11 cellular contexts compared by ENCODE assay signal in genomic region chr4:10098770-10099139, GRCh38. TPM values are rescaled to one million over a fixed set of nuclear protein-coding genes. Genes with fewer than 3 reads are reported as not detected.
A peak's percentile ranks its signal among the peaks of the same experiment; 100 is the strongest.
DNase-seq lines count a peak whose midpoint lies in the region; ATAC-seq and TF ChIP-seq lines count a peak whose summit lies in the region.
"Had no signal": no experiment of that assay in that cellular context is flagged by ENCODE, and none has a peak within 500 bp of the region (broad histone marks: within the 10 kb centered on the region; RNA-seq: fewer than 3 reads in every experiment).

No MANE protein-coding gene starts in this region.

- H3K23ac ChIP-seq in IMR-90 (ENCODE audit: low read depth, low read length), result peak overlapping the region; percentile 5; the same call in 1 of the 2 replicates

- peak overlapping the region; percentile 37; the same call in 1 of the 2 replicates for H2AK5ac ChIP-seq in IMR-90 (ENCODE audit: low read depth, low read length)

- no peak overlapping the region for H4K5ac ChIP-seq in IMR-90 (ENCODE audit: low read depth, low read length)

- H3K27ac ChIP-seq in IMR-90 (ENCODE audit: insufficient read depth, low read length) (peak overlapping the region; percentile 57), prostate gland (no peak overlapping the region), testis (no peak overlapping the region)
- H3K27ac ChIP-seq: neutrophil had no signal

- H2BK5ac ChIP-seq in IMR-90 (ENCODE audit: low read depth, low read length, poor library complexity, severe bottlenecking), result peak overlapping the region; percentile 55

- CTCF ChIA-PET in IMR-90 (lab: Yijun Ruan, JAX), result no interaction called here

- H4K8ac ChIP-seq in IMR-90 (ENCODE audit: low read depth in 2 of 2, low read length in 2 of 2), result peak overlapping the region in 1 of 2 experiments; percentile 20; a peak in 1 of 4 replicates

- H3K56ac ChIP-seq in IMR-90 (ENCODE audit: extremely low read depth, insufficient read depth, low read length), result no peak overlapping the region

- in situ Hi-C loops in ACHN (cut with HindIII; ENCODE audit: low pct_ligation_motif_present, low pct_unique_long_range_greater_than_20kb, low sequenced_read_pairs), result no loop called here
- in situ Hi-C loops in IMR-90 (cut with MboI; ENCODE audit: low sequenced_read_pairs), result loop anchor here (25.0 kb wide), 2 partner anchors 89 to 1661 kb away; partner anchors contain the start of genes ACOX3 and TRMT44

- H3K36me3 Mint-ChIP-seq in activated T-helper 1 cell treated with anti-CD3 and anti-CD28 coated beads, Interleukin-12 subunit alpha, Interleukin-12 subunit beta, Interleukin-2, Interleukin-4 antibody, amounts not matched to agents 30 ng/mL and 10 ng/mL and 1 ng/mL, durations not matched to agents 14 hours and 24 hours and 36 hours (ENCODE audit: low read depth), result peaks cover 75% of the 10 kb centered on the region
- H3K36me3 Mint-ChIP-seq in immature natural killer cell, result peaks cover 6 to 45% (median 20%) of the 10 kb centered on the region in 3 donors

- DNase-seq in ACHN (peak; percentile 29), IMR-90 (peak; percentile 80), immature natural killer cell (no peak), NCI-H524 treated with DMSO at 0.1 percent for 48 hours (lab: John Stamatoyannopoulos, UW) (no peak), prostate gland (ENCODE audit: low spot score) (no peak), testis (no peak)
- no peak for DNase-seq in activated T-helper 1 cell treated with anti-CD3 and anti-CD28 coated beads, Interleukin-12 subunit alpha, Interleukin-12 subunit beta, Interleukin-2, Interleukin-4 antibody, amounts not matched to agents 30 ng/mL and 10 ng/mL and 1 ng/mL, durations not matched to agents 14 hours and 24 hours and 36 hours (ENCODE audit: low spot score)
- DNase-seq: NCI-H1105 treated with DMSO at 0.1 percent for 48 hours; stimulated activated naive B cell treated with anti-CD40 and anti-IgM and Interleukin-4, amounts not matched to agents 10 μg/mL and 1 μg/mL and 100 μg/mL, for 72 hours had no signal

- no peak overlapping the region for H3K18ac ChIP-seq in IMR-90 (ENCODE audit: low read depth, low read length)

- no peaks in the 10 kb centered on the region for H3K9me3 ChIP-seq in IMR-90 (ENCODE audit: control insufficient read depth, insufficient read depth, low read length)
- no peaks in the 10 kb centered on the region for H3K9me3 ChIP-seq in prostate gland
- H3K9me3 ChIP-seq in testis, result no peaks in the 10 kb centered on the region
- H3K9me3 ChIP-seq: neutrophil had no signal

- no peak overlapping the region for H2AFZ ChIP-seq in IMR-90 (replicated peaks; ENCODE audit: low read length, poor library complexity)

- peak; percentile 5; the same call in 1 of the 2 replicates for ATAC-seq in IMR-90 (ENCODE audit: low read depth)
- no peak for ATAC-seq in GM21360 (IDR thresholded peaks at IDR 0.05; ENCODE audit: unreplicated experiment)
- ATAC-seq: stimulated activated naive B cell treated with anti-CD40 and anti-IgM and Interleukin-4, amounts not matched to agents 10 μg/mL and 1 μg/mL and 100 μg/mL, for 72 hours had no signal

- H3K36me3 ChIP-seq in IMR-90 (ENCODE audit: control insufficient read depth, insufficient read depth, low read length), result peaks cover 87% of the 10 kb centered on the region
- H3K36me3 ChIP-seq in prostate gland, result peaks cover 0 to 14% of the 10 kb centered on the region in 2 donors
- H3K36me3 ChIP-seq in testis (ENCODE audit: low read depth, missing control alignments), result no peaks in the 10 kb centered on the region

- H3K4me3 Mint-ChIP-seq in activated T-helper 1 cell treated with anti-CD3 and anti-CD28 coated beads, Interleukin-12 subunit alpha, Interleukin-12 subunit beta, Interleukin-2, Interleukin-4 antibody, amounts not matched to agents 30 ng/mL and 10 ng/mL and 1 ng/mL, durations not matched to agents 14 hours and 24 hours and 36 hours, result peak overlapping the region; percentile 33
- peak overlapping the region in 4 of 5 donors; percentile 26 to 76 (median 58) for H3K4me3 Mint-ChIP-seq in immature natural killer cell
- H3K4me3 Mint-ChIP-seq: stimulated activated naive B cell treated with anti-CD40 and anti-IgM and Interleukin-4, amounts not matched to agents 10 μg/mL and 1 μg/mL and 100 μg/mL, for 72 hours had no signal

- H4K20me1 ChIP-seq in IMR-90 (ENCODE audit: insufficient read depth, low read length), result peaks cover 100% of the 10 kb centered on the region

- H3K27me3 ChIP-seq in IMR-90 (ENCODE audit: control insufficient read depth, insufficient read depth, low read length) (no peaks in the 10 kb centered on the region), prostate gland (replicated peaks; ENCODE audit: insufficient read depth) (no peaks in the 10 kb centered on the region), testis (no peaks in the 10 kb centered on the region)
- H3K27me3 ChIP-seq: neutrophil had no signal

- TF ChIP-seq CTCF in IMR-90 (conservative IDR thresholded peaks at IDR 0.05; ENCODE audit: low read depth, low read length) (no peak), prostate gland (IDR thresholded peaks at IDR 0.05) (no peak), testis (IDR thresholded peaks at IDR 0.05) (no peak)

- no peak overlapping the region for H3K9ac ChIP-seq in IMR-90 (ENCODE audit: low read depth, low read length)

- no peak overlapping the region for H2BK15ac ChIP-seq in IMR-90 (ENCODE audit: low read depth, low read length)

- peak overlapping the region; percentile 43 for H2AK9ac ChIP-seq in IMR-90 (replicated peaks; ENCODE audit: low read depth, low read length, poor library complexity)

- intact Hi-C loops in IMR-90 (cut with micrococcal nuclease) (loop anchor here (5.0 kb wide), 1 partner anchor 51 kb away; no protein-coding TSS in a partner anchor), prostate gland (cut with DNase I) (no loop called here), testis (cut with DNase I; ENCODE audit: low total_unique reads) (no loop called here)
- intact Hi-C loops in activated T-helper 1 cell treated with anti-CD3 and anti-CD28 coated beads, Interleukin-12 subunit alpha, Interleukin-12 subunit beta, Interleukin-2, Interleukin-4 antibody, amounts not matched to agents 30 ng/mL and 10 ng/mL and 1 ng/mL, durations not matched to agents 14 hours and 24 hours and 36 hours (cut with micrococcal nuclease), result loop anchor here (2.0 to 5.0 kb wide), 2 partner anchors 286 to 362 kb away; no protein-coding TSS in a partner anchor

- no peak for TF ChIP-seq RAD21 in IMR-90 (IDR thresholded peaks at IDR 0.05; ENCODE audit: low read length)

- no CpG with 5 or more reads among the region's 10 CpGs for WGBS in IMR-90 (ENCODE audit: extremely low coverage in 2 of 2, insufficient read length in 1 of 2), 2 experiments
- 50% methylated on average over 10 of the region's 10 CpGs for WGBS in prostate gland
- 75 to 97% methylated on average over 9 to 10 of the region's 10 CpGs for WGBS in testis, 2 donors

- dilution Hi-C loops in IMR-90 (cut with HindIII; ENCODE audit: low sequenced_read_pairs, unreplicated experiment), result no loop called here

- no peak overlapping the region for H3K4me2 ChIP-seq in IMR-90 (ENCODE audit: low read depth, low read length)

- H3K14ac ChIP-seq in IMR-90 (replicated peaks; ENCODE audit: low read depth, low read length), result no peak overlapping the region

- H4K91ac ChIP-seq in IMR-90 (ENCODE audit: insufficient read depth, low read depth, low read length), result no peak overlapping the region

- no peak overlapping the region for H2BK20ac ChIP-seq in IMR-90 (ENCODE audit: low read depth, low read length)

- peaks cover 58% of the 10 kb centered on the region for H3K9me1 ChIP-seq in IMR-90 (ENCODE audit: insufficient read depth, low read length)

- no peak overlapping the region for H3K4me3 ChIP-seq in IMR-90 (ENCODE audit: insufficient read depth, low read depth, low read length)
- H3K4me3 ChIP-seq in prostate gland, result no peak overlapping the region
- no peak overlapping the region for H3K4me3 ChIP-seq in testis

- H3K79me1 ChIP-seq in IMR-90 (ENCODE audit: low read depth in 1 of 2, low read length in 2 of 2), result peaks cover 15 to 81% of the 10 kb centered on the region in 2 experiments

- peaks cover 99% of the 10 kb centered on the region for H3K4me1 Mint-ChIP-seq in activated T-helper 1 cell treated with anti-CD3 and anti-CD28 coated beads, Interleukin-12 subunit alpha, Interleukin-12 subunit beta, Interleukin-2, Interleukin-4 antibody, amounts not matched to agents 30 ng/mL and 10 ng/mL and 1 ng/mL, durations not matched to agents 14 hours and 24 hours and 36 hours (ENCODE audit: low read depth)
- H3K4me1 Mint-ChIP-seq in immature natural killer cell, result peaks cover 97 to 100% of the 10 kb centered on the region in 2 donors

- BruUV-seq in IMR-90 (replicated peaks; lab: Mats Ljungman, UMichigan), result no TSS peak

- H3K27ac Mint-ChIP-seq in activated T-helper 1 cell treated with anti-CD3 and anti-CD28 coated beads, Interleukin-12 subunit alpha, Interleukin-12 subunit beta, Interleukin-2, Interleukin-4 antibody, amounts not matched to agents 30 ng/mL and 10 ng/mL and 1 ng/mL, durations not matched to agents 14 hours and 24 hours and 36 hours, result peak overlapping the region; percentile 99
- H3K27ac Mint-ChIP-seq in immature natural killer cell, result peak overlapping the region; percentile 92 to 97 (median 93)

- H3K4ac ChIP-seq in IMR-90 (ENCODE audit: low read depth, low read length), result peak overlapping the region; percentile 42

- no peak for TF ChIP-seq POLR2A in IMR-90 (IDR thresholded peaks at IDR 0.05; ENCODE audit: low read depth, low read length)
- TF ChIP-seq POLR2A in prostate gland (IDR thresholded peaks at IDR 0.05), result no peak
- no peak for TF ChIP-seq POLR2A in testis (IDR thresholded peaks at IDR 0.05)

- H3K9me3 Mint-ChIP-seq in activated T-helper 1 cell treated with anti-CD3 and anti-CD28 coated beads, Interleukin-12 subunit alpha, Interleukin-12 subunit beta, Interleukin-2, Interleukin-4 antibody, amounts not matched to agents 30 ng/mL and 10 ng/mL and 1 ng/mL, durations not matched to agents 14 hours and 24 hours and 36 hours, result no peaks in the 10 kb centered on the region
- no peaks in the 10 kb centered on the region for H3K9me3 Mint-ChIP-seq in immature natural killer cell
- H3K9me3 Mint-ChIP-seq: stimulated activated naive B cell treated with anti-CD40 and anti-IgM and Interleukin-4, amounts not matched to agents 10 μg/mL and 1 μg/mL and 100 μg/mL, for 72 hours had no signal

- H3K4me1 ChIP-seq in IMR-90 (ENCODE audit: control insufficient read depth, insufficient read depth, low read length), result peaks cover 61% of the 10 kb centered on the region
- H3K4me1 ChIP-seq in prostate gland (replicated peaks), result peaks cover 6% of the 10 kb centered on the region
- peaks cover 10% of the 10 kb centered on the region for H3K4me1 ChIP-seq in testis

- H2BK120ac ChIP-seq in IMR-90 (ENCODE audit: low read depth, low read length), result 0 out of 2 replicates have a peak overlapping the region, but pooled peaks have one; percentile 8

- H3K27me3 Mint-ChIP-seq in activated T-helper 1 cell treated with anti-CD3 and anti-CD28 coated beads, Interleukin-12 subunit alpha, Interleukin-12 subunit beta, Interleukin-2, Interleukin-4 antibody, amounts not matched to agents 30 ng/mL and 10 ng/mL and 1 ng/mL, durations not matched to agents 14 hours and 24 hours and 36 hours (ENCODE audit: insufficient read depth), result no peaks in the 10 kb centered on the region
- peaks cover 14 to 26% (median 15%) of the 10 kb centered on the region in 3 donors for H3K27me3 Mint-ChIP-seq in immature natural killer cell (ENCODE audit: low read depth in 3 of 3)
- H3K27me3 Mint-ChIP-seq: stimulated activated naive B cell treated with anti-CD40 and anti-IgM and Interleukin-4, amounts not matched to agents 10 μg/mL and 1 μg/mL and 100 μg/mL, for 72 hours had no signal

- POLR2A ChIA-PET in IMR-90 (lab: Charles Lee; ENCODE audit: unreplicated experiment), result no interaction called here

RNA-seq across cellular contexts. Expression of gene WDR1, which starts 17.8 kb away (rescaled TPM):
- total RNA-seq in IMR-90 (2012; rRNA removed) (782 and 992 TPM in 2 replicates), prostate gland (100 to 1,000 TPM; 127 to 171 TPM), testis (100 to 1,000 TPM; 165 to 168 TPM)
- polyA plus RNA-seq in IMR-90 (2012; rRNA removed) (725 and 739 TPM in 2 replicates), immature natural killer cell (100 to 1,000 TPM; 339 to 509 (median 401) TPM), testis (ENCODE audit: insufficient read depth, low read depth, low replicate concordance) (295 TPM)
- 709 and 1,014 TPM in 2 replicates for polyA plus RNA-seq in IMR-90 (2012; cell fraction: cytosol; rRNA removed)
- 487 and 886 TPM in 2 replicates for polyA plus RNA-seq in IMR-90 (2012; cell fraction: nucleus; rRNA removed; ENCODE audit: low replicate concordance)
- total RNA-seq in activated T-helper 1 cell treated with anti-CD3 and anti-CD28 coated beads, Interleukin-12 subunit alpha, Interleukin-12 subunit beta, Interleukin-2, Interleukin-4 antibody, amounts not matched to agents 30 ng/mL and 10 ng/mL and 1 ng/mL, durations not matched to agents 14 hours and 24 hours and 36 hours, result 449 and 453 TPM in 2 replicates

Comparison
In these comparisons a context has a peak if more than half of its experiments do, and no peak if none do; other contexts are left out.
1. DNase-seq: peak in ACHN (single experiment) and IMR-90 (single experiment); none in activated T-helper 1 cell treated with anti-CD3 and anti-CD28 coated beads, Interleukin-12 subunit alpha, Interleukin-12 subunit beta, Interleukin-2, Interleukin-4 antibody, amounts not matched to agents 30 ng/mL and 10 ng/mL and 1 ng/mL, durations not matched to agents 14 hours and 24 hours and 36 hours (single experiment), immature natural killer cell (0 of 3), NCI-H524 treated with DMSO at 0.1 percent for 48 hours (single experiment), prostate gland (single experiment) and testis (single experiment).
2. intact Hi-C loops: an anchor here in IMR-90 (5.0 kb wide) and activated T-helper 1 cell treated with anti-CD3 and anti-CD28 coated beads, Interleukin-12 subunit alpha, Interleukin-12 subunit beta, Interleukin-2, Interleukin-4 antibody, amounts not matched to agents 30 ng/mL and 10 ng/mL and 1 ng/mL, durations not matched to agents 14 hours and 24 hours and 36 hours (2.0 to 5.0 kb wide); none called in prostate gland and testis.